In the genomic region with DNA sequence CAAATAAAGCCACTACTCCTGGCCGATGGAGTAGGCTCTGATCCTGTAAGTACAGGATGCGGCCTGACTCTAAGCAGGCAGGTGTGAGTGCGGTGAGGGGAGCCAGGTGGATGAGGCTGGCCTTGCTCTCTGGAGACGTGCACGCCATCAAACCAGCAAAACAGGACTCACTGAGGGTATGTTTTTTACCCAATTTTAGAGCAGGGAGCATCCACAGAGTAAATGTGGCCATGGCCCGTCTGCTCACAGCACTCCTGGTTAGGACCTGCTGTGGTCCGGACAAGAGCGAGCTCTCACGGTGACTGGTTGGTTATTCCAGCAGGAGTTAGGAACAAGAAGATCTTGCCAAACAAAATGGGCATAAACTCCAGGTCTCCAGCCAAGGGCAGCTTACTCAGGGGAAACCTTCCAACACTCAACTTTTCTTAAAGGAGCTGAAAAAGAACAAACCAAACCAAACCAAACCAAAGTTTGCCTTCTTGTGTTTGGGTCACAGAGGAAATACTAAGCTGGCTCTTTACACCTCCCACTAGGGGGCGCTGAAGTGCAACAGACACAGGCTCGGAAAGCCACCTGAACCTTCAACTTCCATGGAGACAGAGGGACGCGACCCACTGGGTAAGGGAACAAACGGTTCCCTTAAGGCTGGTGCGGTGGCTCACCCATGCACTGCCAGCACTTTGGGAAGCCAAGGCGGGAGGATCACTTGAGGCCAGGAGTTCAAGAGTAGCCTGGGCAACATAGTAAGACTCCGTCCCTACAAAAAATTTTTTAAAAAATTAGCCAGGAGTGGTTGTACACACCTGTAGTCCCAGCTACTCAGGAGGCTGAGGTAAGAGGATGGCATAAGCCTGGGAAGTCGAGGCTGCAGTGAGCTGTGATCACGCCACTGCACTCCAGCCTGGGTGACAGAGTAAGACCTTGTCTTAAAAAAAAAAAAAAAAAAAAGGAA, we compare ENCODE assay signal across 8 cellular contexts.
DNase-seq lines count a peak whose midpoint lies in the region; ATAC-seq, FAIRE-seq and TF ChIP-seq lines count a peak whose summit lies in the region.

No MANE protein-coding gene starts in this region.

- peak; percentile 82 for TF ChIP-seq CTCF in CD8-positive, alpha-beta T cell (IDR thresholded peaks at IDR 0.05)
- TF ChIP-seq CTCF in endothelial cell of umbilical vein (IDR thresholded peaks at IDR 0.05; ENCODE audit: extremely low read depth in 1 of 2, insufficient read depth in 1 of 2, low read depth in 1 of 2, low read length in 2 of 2): peak; percentile 87 to 89
- TF ChIP-seq CTCF in mucosa of descending colon (IDR thresholded peaks at IDR 0.05): peak; percentile 72

- H3K27ac Mint-ChIP-seq in CD8-positive, alpha-beta T cell: peak overlapping the region; percentile 79

- H3K9ac ChIP-seq in endothelial cell of umbilical vein (replicated peaks; ENCODE audit: extremely low read depth, insufficient read depth, low read length): no peak overlapping the region

- no peaks in the 10 kb centered on the region for H3K9me3 ChIP-seq in CD8-positive, alpha-beta T cell (ENCODE audit: low read length)
- no peaks in the 10 kb centered on the region for H3K9me3 ChIP-seq in endothelial cell of umbilical vein (replicated peaks; ENCODE audit: control insufficient read depth, insufficient read depth, low read length)
- H3K9me3 ChIP-seq in mucosa of descending colon: no peaks in the 10 kb centered on the region

- intact Hi-C loops in CD8-positive, alpha-beta T cell (cut with DNase I, micrococcal nuclease): loop anchor here (1.0 to 10.0 kb wide), 5 partner anchors 131 to 679 kb away; partner anchors contain the start of gene HIPK2 (in 2 of the 2)
- intact Hi-C loops in endothelial cell of umbilical vein (cut with micrococcal nuclease): loop anchor here (1.0 to 5.0 kb wide), 5 partner anchors 44 to 531 kb away; partner anchors contain the start of gene KDM7A
- intact Hi-C loops in mucosa of descending colon (cut with DNase I, micrococcal nuclease): loop anchor here (2.0 to 10.0 kb wide), 4 partner anchors 126 to 357 kb away; partner anchors contain the start of gene HIPK2 (in 1 of the 2)

- peaks cover 17% of the 10 kb centered on the region for H3K36me3 Mint-ChIP-seq in CD8-positive, alpha-beta T cell

- no peak overlapping the region for H2AFZ ChIP-seq in endothelial cell of umbilical vein (ENCODE audit: low read depth, low read length)

- no peak overlapping the region for H3K4me3 Mint-ChIP-seq in CD8-positive, alpha-beta T cell

- no peak overlapping the region for H3K4me2 ChIP-seq in endothelial cell of umbilical vein (ENCODE audit: insufficient read depth, low read length)

- POLR2A ChIA-PET in CD8-positive, alpha-beta T cell (lab: Charles Lee): interaction anchor here (1.1 to 1.2 kb wide), 2 partner anchors 14 to 27 kb away, joined by 3 read pairs; no protein-coding TSS in a partner anchor
- POLR2A ChIA-PET in endothelial cell of umbilical vein (lab: Charles Lee): no interaction called here

- dilution Hi-C loops in endothelial cell of umbilical vein (cut with MboI; ENCODE audit: extremely low pct_ligation_motif_present, low sequenced_read_pairs): no loop called here

- no peak overlapping the region for H3K4me3 ChIP-seq in CD8-positive, alpha-beta T cell (ENCODE audit: low read depth, low read length)
- H3K4me3 ChIP-seq in endothelial cell of umbilical vein (replicated peaks in 1 of 3; ENCODE audit: insufficient read depth in 1 of 3, low read depth in 1 of 3, low read length in 3 of 3) (no peak overlapping the region), mucosa of descending colon (no peak overlapping the region)

- TF ChIP-seq POLR2A in endothelial cell of umbilical vein (IDR thresholded peaks at IDR 0.05; ENCODE audit: low read depth, low read length): no peak

- peaks cover 76% of the 10 kb centered on the region for H3K4me1 Mint-ChIP-seq in CD8-positive, alpha-beta T cell (ENCODE audit: low read depth)

- FAIRE-seq in endothelial cell of umbilical vein (lab: Jason Lieb, UNC): peak; percentile 92

- no peaks in the 10 kb centered on the region for H3K9me3 Mint-ChIP-seq in CD8-positive, alpha-beta T cell

- no peaks in the 10 kb centered on the region for H3K36me3 ChIP-seq in CD8-positive, alpha-beta T cell (ENCODE audit: insufficient read depth, low read length)
- H3K36me3 ChIP-seq in endothelial cell of umbilical vein (ENCODE audit: control insufficient read depth in 2 of 2, extremely low read depth in 1 of 2, insufficient read depth in 2 of 2, low read length in 2 of 2) (no peaks in the 10 kb centered on the region), mucosa of descending colon (ENCODE audit: low read depth) (no peaks in the 10 kb centered on the region)

- H3K27me3 Mint-ChIP-seq in CD8-positive, alpha-beta T cell (ENCODE audit: low read depth): no peaks in the 10 kb centered on the region

- BruUV-seq in endothelial cell of umbilical vein (replicated peaks; lab: Mats Ljungman, UMichigan): no TSS peak

- CTCF ChIA-PET in CD8-positive, alpha-beta T cell (lab: Charles Lee): interaction anchor here (0.5 to 7.6 kb wide), 59 partner anchors 9 to 707 kb away, joined by 3 to 140 read pairs (median 4); partner anchors contain the start of gene HIPK2
- CTCF ChIA-PET in endothelial cell of umbilical vein (lab: Charles Lee): interaction anchor here (0.6 to 4.9 kb wide), 66 partner anchors 9 to 697 kb away, joined by 3 to 233 read pairs (median 5); partner anchors contain the start of gene HIPK2

- H3K27ac ChIP-seq in CD8-positive, alpha-beta T cell (ENCODE audit: low read depth, low read length): no peak overlapping the region
- no peak overlapping the region for H3K27ac ChIP-seq in endothelial cell of umbilical vein (ENCODE audit: insufficient read depth, low read depth, low read length)

- H3K27me3 ChIP-seq in CD8-positive, alpha-beta T cell (ENCODE audit: insufficient read depth, low read length): no peaks in the 10 kb centered on the region
- no peaks in the 10 kb centered on the region for H3K27me3 ChIP-seq in endothelial cell of umbilical vein (ENCODE audit: control insufficient read depth in 2 of 2, insufficient read depth in 2 of 2, low read length in 2 of 2)

- no peaks in the 10 kb centered on the region for H3K9me1 ChIP-seq in endothelial cell of umbilical vein (replicated peaks; ENCODE audit: control insufficient read depth, extremely low read depth, insufficient read depth, low read length)

- H3K79me2 ChIP-seq in endothelial cell of umbilical vein (ENCODE audit: control insufficient read depth, insufficient read depth, low read length): peaks cover 50% of the 10 kb centered on the region

- ATAC-seq in CD8-positive, alpha-beta T cell: peak; percentile 52
- ATAC-seq in mucosa of descending colon (peak; percentile 84), HG03442 (IDR thresholded peaks at IDR 0.05; ENCODE audit: unreplicated experiment) (no peak)

- H3K4me1 ChIP-seq in CD8-positive, alpha-beta T cell (ENCODE audit: insufficient read depth, low read length): peaks cover 55% of the 10 kb centered on the region
- peaks cover 29% of the 10 kb centered on the region for H3K4me1 ChIP-seq in endothelial cell of umbilical vein (ENCODE audit: control insufficient read depth, extremely low read depth, insufficient read depth, low read length)
- H3K4me1 ChIP-seq in mucosa of descending colon (ENCODE audit: low read depth): peaks cover 4% of the 10 kb centered on the region

- peak; percentile 64 to 90 (median 82) for DNase-seq in CD8-positive, alpha-beta T cell
- DNase-seq in HuH-7.5 (ENCODE audit: low spot score) (peak; percentile 59), NOMO-1 treated with dmso at 0.1 percent for 144 hours (lab: John Stamatoyannopoulos, UW; ENCODE audit: unreplicated experiment) (peak; percentile 20), endothelial cell of umbilical vein (ENCODE audit: low read depth, low spot score) (peak; percentile 79), mucosa of descending colon (peak; percentile 69 to 86 (median 81))
- DNase-seq in activated CD8-positive, alpha-beta memory T cell treated with anti-CD3 and anti-CD28 coated beads, Interleukin-2, amount 50 U/mL, for 24 hours (ENCODE audit: extremely low read depth): peak; percentile 61
- peak; percentile 64 to 76 for DNase-seq in stimulated activated CD8-positive, alpha-beta memory T cell treated with anti-CD3 and anti-CD28 coated beads, Interleukin-4, amount 100 ng/mL, for 1 hour (ENCODE audit: low read depth in 2 of 2, low spot score in 1 of 2)

- H4K20me1 ChIP-seq in endothelial cell of umbilical vein (replicated peaks; ENCODE audit: control insufficient read depth, extremely low read depth, insufficient read depth, low read length): no peaks in the 10 kb centered on the region

TF ChIP-seq in endothelial cell of umbilical vein, 7 proteins besides CTCF, POLR2A, EP300 and RAD21:
- TF ChIP-seq GATA2 (IDR thresholded peaks at IDR 0.05; ENCODE audit: insufficient read depth, insufficient read length, low read depth, low read length) (no peak), EZH2 (IDR thresholded peaks at IDR 0.05; ENCODE audit: borderline replicate concordance, low read depth, low read length, severe bottlenecking) (no peak), FOS (IDR thresholded peaks at IDR 0.05; ENCODE audit: borderline replicate concordance, insufficient read depth, low read length) (no peak), MYC (IDR thresholded peaks at IDR 0.05; ENCODE audit: low read depth, low read length) (no peak), POLR2AphosphoS5 (IDR thresholded peaks at IDR 0.05; ENCODE audit: insufficient read depth, low read depth, low read length) (no peak), JUN (IDR thresholded peaks at IDR 0.05; ENCODE audit: borderline replicate concordance, insufficient read depth, insufficient read length, low read depth) (no peak)
- TF ChIP-seq, protein P1, sequence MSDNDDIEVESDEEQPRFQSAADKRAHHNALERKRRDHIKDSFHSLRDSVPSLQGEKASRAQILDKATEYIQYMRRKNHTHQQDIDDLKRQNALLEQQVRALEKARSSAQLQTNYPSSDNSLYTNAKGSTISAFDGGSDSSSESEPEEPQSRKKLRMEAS (IDR thresholded peaks at IDR 0.05; ENCODE audit: insufficient read depth, insufficient read length): no peak

Comparison
In these comparisons a context has a peak if more than half of its experiments do, and no peak if none do; other contexts are left out.
1. DNase-seq: peak in every context shown above with its lines; median percentile 82 in CD8-positive, alpha-beta T cell; 81 in mucosa of descending colon; 79 in endothelial cell of umbilical vein; 70 in stimulated activated CD8-positive, alpha-beta memory T cell treated with anti-CD3 and anti-CD28 coated beads, Interleukin-4, amount 100 ng/mL, for 1 hour; 61 in activated CD8-positive, alpha-beta memory T cell treated with anti-CD3 and anti-CD28 coated beads, Interleukin-2, amount 50 U/mL, for 24 hours; 59 in HuH-7.5; 20 in NOMO-1 treated with dmso at 0.1 percent for 144 hours.